In genomic region chr17:7415784-7416183, GRCh38 we compare ENCODE assay signal across 30 cellular contexts. TPM values are rescaled to one million over a fixed set of nuclear protein-coding genes. Genes with fewer than 3 reads are reported as not detected.
"Had no signal": no experiment of that assay in that cellular context is flagged by ENCODE, and none has a peak within 500 bp of the region (broad histone marks: within the 10 kb centered on the region; RNA-seq: fewer than 3 reads in every experiment).

No MANE protein-coding gene starts in this region.

- H3K4me1 ChIP-seq: colonic mucosa, gastrocnemius medialis, lower lobe of right lung, suprapubic skin, transverse colon, upper lobe of right lung, uterus had no signal

- FAIRE-seq: keratinocyte had no signal

- H3K4me3 ChIP-seq: colonic mucosa, gastrocnemius medialis, lower lobe of right lung, ovary, smooth muscle cell, suprapubic skin, transverse colon, upper lobe of right lung, uterus had no signal

- H3K27ac ChIP-seq: colonic mucosa, epithelial cell of prostate, gastrocnemius medialis, lower lobe of right lung, ovary, suprapubic skin, transverse colon, upper lobe of right lung, uterus had no signal

- ATAC-seq: esophagus mucosa; gastrocnemius medialis; left ventricle myocardium superior; lower lobe of right lung; naive thymus-derived CD8-positive, alpha-beta T cell; sciatic nerve; stimulated activated naive CD8-positive, alpha-beta T cell treated with anti-CD3 and anti-CD28 coated beads, Interleukin-15, amount 100 ng/mL, for 72 hours; upper lobe of right lung had no signal

- DNase-seq: colonic mucosa; effector CD8-positive, alpha-beta T cell; endodermal cell; gastrocnemius medialis; left ventricle myocardium superior; lower lobe of right lung; naive thymus-derived CD8-positive, alpha-beta T cell; nephron progenitor cell; occipital lobe; ovary; retina; stimulated activated CD4-positive, alpha-beta T cell treated with anti-CD3 and anti-CD28 coated beads, Interleukin-12 subunit alpha, Interleukin-12 subunit beta, amount 100 ng/mL, for 4 hours; stimulated activated CD4-positive, alpha-beta T cell treated with anti-CD3 and anti-CD28 coated beads, Interleukin-1b, Interleukin-23, amount 100 ng/mL, for 48 hours; stimulated activated CD4-positive, alpha-beta T cell treated with anti-CD3 and anti-CD28 coated beads, Interleukin-4, amount 100 ng/mL, for 1 hour; stimulated activated CD8-positive, alpha-beta memory T cell treated with anti-CD3 and anti-CD28 coated beads, Interleukin-4, amount 100 ng/mL, for 48 hours; stimulated activated naive CD8-positive, alpha-beta T cell treated with anti-CD3 and anti-CD28 coated beads, Interleukin-15, amount 100 ng/mL, for 72 hours; transverse colon; upper lobe of right lung; uterus had no signal

- H3K4me2 ChIP-seq: smooth muscle cell had no signal

- H3K27me3 ChIP-seq: colonic mucosa, gastrocnemius medialis, ovary, suprapubic skin, transverse colon, upper lobe of right lung, uterus had no signal

- H3K36me3 ChIP-seq: colonic mucosa, gastrocnemius medialis, lower lobe of right lung, ovary, transverse colon, upper lobe of right lung, uterus had no signal

- H3K9me3 ChIP-seq: colonic mucosa, gastrocnemius medialis, lower lobe of right lung, ovary, suprapubic skin, transverse colon, upper lobe of right lung, uterus had no signal

RNA-seq across cellular contexts. Expression of gene SPEM1, which starts 4.3 kb away (rescaled TPM):
- total RNA-seq: colonic mucosa; esophagus mucosa; gastrocnemius medialis; glomerular endothelial cell; left ventricle myocardium superior; lower lobe of right lung; mesenteric fat pad; myocyte; naive thymus-derived CD8-positive, alpha-beta T cell; occipital lobe; ovary; pulmonary artery endothelial cell; sciatic nerve; smooth muscle cell; suprapubic skin; transverse colon; upper lobe of right lung; uterus had no signal
- polyA plus RNA-seq: keratinocyte; naive thymus-derived CD8-positive, alpha-beta T cell; ovary; smooth muscle cell; thymus had no signal

RNA-seq across cellular contexts. Expression of gene SPEM2, which starts 9.6 kb away (rescaled TPM):
- total RNA-seq: colonic mucosa; endodermal cell; esophagus mucosa; gastrocnemius medialis; glomerular endothelial cell; left ventricle myocardium superior; lower lobe of right lung; mesenteric fat pad; myocyte; naive thymus-derived CD8-positive, alpha-beta T cell; occipital lobe; ovary; pulmonary artery endothelial cell; sciatic nerve; suprapubic skin; transverse colon; upper lobe of right lung; uterus had no signal
- polyA plus RNA-seq: keratinocyte; naive thymus-derived CD8-positive, alpha-beta T cell; ovary had no signal

RNA-seq across cellular contexts. Expression of gene SPEM3, which starts 12.9 kb away (rescaled TPM):
- total RNA-seq: colonic mucosa; endodermal cell; esophagus mucosa; gastrocnemius medialis; glomerular endothelial cell; left ventricle myocardium superior; lower lobe of right lung; mesenteric fat pad; myocyte; naive thymus-derived CD8-positive, alpha-beta T cell; occipital lobe; ovary; pulmonary artery endothelial cell; sciatic nerve; smooth muscle cell; suprapubic skin; transverse colon; upper lobe of right lung; uterus had no signal
- polyA plus RNA-seq: keratinocyte; naive thymus-derived CD8-positive, alpha-beta T cell; ovary; smooth muscle cell; thymus had no signal
